ENCODE assay signal across 24 cellular contexts in the genomic region with DNA sequence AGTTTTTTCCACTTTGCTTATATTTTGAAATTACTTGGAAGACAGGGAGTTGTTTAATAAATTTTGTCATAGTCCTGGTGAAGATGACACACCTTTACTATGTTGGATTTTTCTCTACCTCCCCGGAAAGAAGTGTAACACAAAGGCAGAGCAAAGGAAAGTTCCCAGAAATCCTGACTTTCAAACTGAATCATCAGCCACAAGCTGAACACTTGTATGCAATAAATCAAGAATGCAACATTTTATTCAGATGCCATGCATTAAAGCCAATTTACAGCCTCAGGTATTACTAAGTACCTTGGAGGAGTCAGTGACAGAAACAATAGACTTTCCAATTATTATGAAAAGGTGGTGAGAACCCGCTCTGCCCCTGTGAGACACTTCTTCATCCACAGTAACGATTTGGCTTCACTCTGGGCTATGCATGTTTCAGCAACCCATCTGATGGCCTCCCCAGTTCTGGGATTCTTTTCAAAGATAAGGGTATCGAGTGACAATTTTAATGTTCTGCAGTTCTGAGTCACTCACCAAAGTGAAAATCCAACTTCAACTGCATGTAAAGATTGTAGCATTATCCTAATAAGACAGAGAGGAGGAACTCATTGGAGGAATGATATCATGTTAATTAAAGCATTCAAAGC.
"Had no signal": no experiment of that assay in that cellular context is flagged by ENCODE, and none has a peak within 500 bp of the region (broad histone marks: within the 10 kb centered on the region; RNA-seq: fewer than 3 reads in every experiment).

No MANE protein-coding gene starts in this region.

- H3K27ac ChIP-seq: ascending aorta, dorsolateral prefrontal cortex, left ventricle myocardium inferior, neural progenitor cell, prostate gland, skin epidermis, suprapubic skin had no signal

- H3K9ac ChIP-seq: neural progenitor cell had no signal

- H3K27me3 ChIP-seq: ascending aorta, dorsolateral prefrontal cortex, neural progenitor cell, suprapubic skin had no signal

- DNase-seq: activated CD4-positive, alpha-beta T cell treated with anti-CD3 and anti-CD28 coated beads, Interleukin-2, amount 10 ng/mL, durations not matched to agents 7 days and 5 days; activated CD8-positive, alpha-beta memory T cell treated with anti-CD3 and anti-CD28 coated beads, Interleukin-2, amount 50 U/mL, for 4 hours; activated CD8-positive, alpha-beta T cell treated with anti-CD3 and anti-CD28 coated beads, Interleukin-2, amount 10 ng/mL, durations not matched to agents 7 days and 5 days; activated effector memory CD4-positive, alpha-beta T cell treated with Interleukin-2 at 50 U/mL for 16 hours; activated naive CD4-positive, alpha-beta T cell treated with anti-CD3 and anti-CD28 coated beads, Interleukin-2, amount 10 ng/mL, durations not matched to agents 7 days and 5 days; activated naive CD8-positive, alpha-beta T cell treated with anti-CD3 and anti-CD28 coated beads, Interleukin-2, amount 50 U/mL, for 24 hours; activated T-cell treated with anti-CD3 and anti-CD28 coated beads, Interleukin-2, amount 50 U/mL, for 4 hours; endodermal cell; kidney; left ventricle myocardium inferior; mammary epithelial cell; naive B cell; right cardiac atrium; stimulated activated CD4-positive, alpha-beta T cell treated with anti-CD3 and anti-CD28 coated beads, Interleukin-15, amount 100 ng/mL, for 24 hours; stimulated activated CD4-positive, alpha-beta T cell treated with anti-CD3 and anti-CD28 coated beads, Interleukin-2, amount 100 ng/mL, for 48 hours; stimulated activated naive CD8-positive, alpha-beta T cell treated with anti-CD3 and anti-CD28 coated beads, Interleukin-15, amount 100 ng/mL, for 72 hours; T1000; trophoblast cell had no signal

- H3K9me3 ChIP-seq: ascending aorta, left ventricle myocardium inferior, prostate gland, suprapubic skin had no signal

- H3K36me3 ChIP-seq: ascending aorta, left ventricle myocardium inferior, neural progenitor cell, prostate gland, suprapubic skin had no signal

- ATAC-seq: activated CD8-positive, alpha-beta T cell treated with anti-CD3 and anti-CD28 coated beads, Interleukin-2, amount 10 ng/mL, durations not matched to agents 7 days and 5 days; activated naive CD8-positive, alpha-beta T cell treated with anti-CD3 and anti-CD28 coated beads, Interleukin-2, amount 50 U/mL, for 24 hours; activated T-cell treated with anti-CD3 and anti-CD28 coated beads, Interleukin-2, amount 50 U/mL, for 4 hours; right cardiac atrium; stimulated activated naive CD8-positive, alpha-beta T cell treated with anti-CD3 and anti-CD28 coated beads, Interleukin-15, amount 100 ng/mL, for 72 hours had no signal

- H2AFZ ChIP-seq: neural progenitor cell had no signal

- H3K4me3 ChIP-seq: ascending aorta, dorsolateral prefrontal cortex, left ventricle myocardium inferior, neural progenitor cell, prostate gland, skin epidermis, suprapubic skin had no signal

- H3K4me2 ChIP-seq: neural progenitor cell had no signal

- H3K4me1 ChIP-seq: ascending aorta, left ventricle myocardium inferior, neural progenitor cell, prostate gland, suprapubic skin had no signal
